ENCODE assay signal across 8 cellular contexts in the genomic region with DNA sequence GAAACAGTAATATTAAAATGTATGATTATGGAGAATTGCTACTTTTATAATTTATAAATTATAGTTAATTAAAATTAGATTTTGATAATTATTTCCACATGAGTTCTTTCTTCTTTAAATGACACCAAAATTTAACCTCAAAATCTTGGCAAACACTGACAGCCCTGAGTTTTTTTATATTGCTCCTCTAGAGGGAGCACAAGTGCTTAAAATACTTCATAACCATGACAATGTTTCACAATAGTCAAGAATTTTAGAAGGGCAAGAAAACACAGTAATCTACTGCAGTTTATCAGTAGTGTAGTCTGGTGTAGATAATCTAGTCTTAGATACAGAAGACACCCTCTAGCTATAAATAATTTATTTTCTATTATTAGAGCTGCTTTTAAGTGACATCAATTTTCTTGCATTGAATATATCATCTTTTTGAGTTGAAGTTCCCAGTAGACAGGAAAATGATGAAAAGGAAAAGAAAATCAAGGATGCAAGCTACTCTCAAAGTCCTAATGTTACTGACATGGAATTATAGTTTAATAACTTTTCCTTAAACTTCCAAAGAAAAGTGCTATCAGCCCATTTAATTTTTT. TPM values are rescaled to one million over a fixed set of nuclear protein-coding genes. Genes with fewer than 3 reads are reported as not detected.
DNase-seq lines count a peak whose midpoint lies in the region; ATAC-seq and TF ChIP-seq lines count a peak whose summit lies in the region.

No MANE protein-coding gene starts in this region.

- TF ChIP-seq CTCF in HFFc6 (IDR thresholded peaks at IDR 0.05) (peak; percentile 90), choroid plexus epithelial cell (conservative IDR thresholded peaks at IDR 0.05; ENCODE audit: low read depth, low read length) (peak; percentile 62), right lobe of liver (IDR thresholded peaks at IDR 0.05) (peak; percentile 70 to 80 (median 75))

- no peaks in the 10 kb centered on the region for H3K27me3 ChIP-seq in right lobe of liver

- H3K36me3 ChIP-seq in right lobe of liver: no peaks in the 10 kb centered on the region

- ATAC-seq in right lobe of liver: peak; percentile 77 to 89 (median 86)
- no peak for ATAC-seq in GM19023 (IDR thresholded peaks at IDR 0.05; ENCODE audit: unreplicated experiment)
- ATAC-seq in HG02763 (IDR thresholded peaks at IDR 0.05; ENCODE audit: unreplicated experiment): no peak

- no peak overlapping the region for H3K4me3 Mint-ChIP-seq in HFFc6

- intact Hi-C loops in right lobe of liver (cut with DNase I): loop anchor here (5.0 kb wide), 1 partner anchor 178 kb away; no protein-coding TSS in a partner anchor

- no peaks in the 10 kb centered on the region for H3K9me3 Mint-ChIP-seq in HFFc6

- H3K27me3 Mint-ChIP-seq in HFFc6 (ENCODE audit: insufficient read depth): peaks cover 21% of the 10 kb centered on the region

- H3K9me3 ChIP-seq in right lobe of liver: no peaks in the 10 kb centered on the region

- DNase-seq in DMS53 treated with DMSO at 0.1 percent for 48 hours (lab: John Stamatoyannopoulos, UW; ENCODE audit: unreplicated experiment) (peak; percentile 45), HFFc6 (peak; percentile 60), NOMO-1 treated with dmso at 0.1 percent for 144 hours (lab: John Stamatoyannopoulos, UW; ENCODE audit: unreplicated experiment) (peak; percentile 23), choroid plexus epithelial cell (ENCODE audit: low read depth) (peak; percentile 77), right lobe of liver (no peak), COLO668 (lab: John Stamatoyannopoulos, UW; ENCODE audit: unreplicated experiment) (no peak)

- TF ChIP-seq POLR2A in right lobe of liver (IDR thresholded peaks at IDR 0.05): no peak

- H3K27ac Mint-ChIP-seq in HFFc6: no peak overlapping the region

- H3K36me3 Mint-ChIP-seq in HFFc6 (ENCODE audit: low read depth): no peaks in the 10 kb centered on the region

- H3K27ac ChIP-seq in right lobe of liver: no peak overlapping the region

- H3K4me1 ChIP-seq in right lobe of liver: no peaks in the 10 kb centered on the region

- H3K4me3 ChIP-seq in choroid plexus epithelial cell (ENCODE audit: low read depth, low read length) (no peak overlapping the region), right lobe of liver (no peak overlapping the region)

- no peaks in the 10 kb centered on the region for H3K4me1 Mint-ChIP-seq in HFFc6 (ENCODE audit: low read depth)

RNA-seq across cellular contexts. Expression of gene PTGER2, which starts 14.3 kb away (rescaled TPM):
- total RNA-seq in HFFc6 (2021; fragmentation: NEBNext Ultra II Directional; extraction: Animal tissue kit (Norgen Biotek cat#: 25700)): under 1 TPM; 0.28 to 0.73 (median 0.37) TPM
- total RNA-seq in right lobe of liver: 1 to 10 TPM in 1 of 6 experiments, under 1 TPM in 5; 0.24 to 1.9 (median 0.51) TPM

RNA-seq across cellular contexts. Expression of gene PTGDR, which starts 32.3 kb away (rescaled TPM):
- total RNA-seq in HFFc6 (2021; fragmentation: NEBNext Ultra II Directional; extraction: Animal tissue kit (Norgen Biotek cat#: 25700)): not detected
- total RNA-seq in right lobe of liver: under 1 TPM in 5 of 6 experiments, not detected in 1; 0.15 to 0.50 (median 0.20) TPM

Comparison
In these comparisons a context has a peak if more than half of its experiments do, and no peak if none do; other contexts are left out.
1. DNase-seq: peak in DMS53 treated with DMSO at 0.1 percent for 48 hours (single experiment), HFFc6 (single experiment), NOMO-1 treated with dmso at 0.1 percent for 144 hours (single experiment) and choroid plexus epithelial cell (single experiment); none in right lobe of liver (0 of 3) and COLO668 (single experiment).
2. ATAC-seq: peak in right lobe of liver (4 of 4); none in GM19023 (single experiment) and HG02763 (single experiment).
3. Peak in every context shown above with its lines, with median percentiles within 50 percentile points of each other: CTCF ChIP-seq.